In the genomic region with DNA sequence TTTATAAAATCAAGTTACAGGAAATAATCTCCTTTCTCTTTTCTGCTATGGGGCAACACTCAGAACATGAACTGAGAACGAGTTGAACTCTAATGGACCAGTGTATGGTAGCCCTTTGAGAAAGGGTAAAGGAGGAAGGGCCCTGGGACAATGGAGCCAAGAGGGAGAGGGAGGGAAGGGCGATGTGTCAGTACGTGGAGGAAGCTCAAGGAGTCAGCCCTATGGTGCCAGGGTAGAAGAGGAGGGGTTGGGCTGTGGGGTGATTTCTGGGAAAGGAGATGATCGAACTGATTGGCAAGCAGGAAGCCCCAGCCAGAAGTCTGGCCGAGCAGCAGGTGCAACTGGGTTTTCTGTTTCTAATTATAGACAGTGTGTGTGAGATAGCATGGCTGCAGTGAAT, we compare ENCODE assay signal across 8 cellular contexts. TPM values are rescaled to one million over a fixed set of nuclear protein-coding genes. Genes with fewer than 3 reads are reported as not detected.
DNase-seq lines count a peak whose midpoint lies in the region; ATAC-seq and TF ChIP-seq lines count a peak whose summit lies in the region.

No MANE protein-coding gene starts in this region.

- H3K4me1 ChIP-seq in DND-41 (ENCODE audit: insufficient read depth, low read length) (peaks cover 63% of the 10 kb centered on the region), KMS-11 (ENCODE audit: low read depth, poor library complexity, severe bottlenecking) (peaks cover 60% of the 10 kb centered on the region), iPS-18a (ENCODE audit: control insufficient read depth, low read depth, low read length) (peaks cover 23% of the 10 kb centered on the region), aorta (ENCODE audit: control insufficient read depth in 1 of 2, insufficient read depth in 2 of 2, low read length in 2 of 2) (no peaks in the 10 kb centered on the region)

- ATAC-seq in DND-41 (ENCODE audit: insufficient read depth, low read depth) (peak; percentile 52), aorta (ENCODE audit: low FRiP score) (no peak)
- ATAC-seq in activated CD8-positive, alpha-beta T cell treated with anti-CD3 and anti-CD28 coated beads for 36 hours, result peak; percentile 3

- no peak for TF ChIP-seq CTCF in DND-41 (IDR thresholded peaks at IDR 0.05; ENCODE audit: borderline replicate concordance, extremely low read depth, low read length, poor library complexity, severe bottlenecking)
- no peak for TF ChIP-seq CTCF in KMS-11 (conservative IDR thresholded peaks at IDR 0.05; ENCODE audit: low read depth, low read length)
- no peak for TF ChIP-seq CTCF in activated CD8-positive, alpha-beta T cell treated with anti-CD3 and anti-CD28 coated beads for 36 hours (IDR thresholded peaks at IDR 0.05)

- no peaks in the 10 kb centered on the region for H3K36me3 Mint-ChIP-seq in activated CD8-positive, alpha-beta T cell treated with anti-CD3 and anti-CD28 coated beads for 36 hours (ENCODE audit: low read depth)

- H3K9me3 Mint-ChIP-seq in activated CD8-positive, alpha-beta T cell treated with anti-CD3 and anti-CD28 coated beads for 36 hours, result no peaks in the 10 kb centered on the region

- no peaks in the 10 kb centered on the region for H3K27me3 Mint-ChIP-seq in activated CD8-positive, alpha-beta T cell treated with anti-CD3 and anti-CD28 coated beads for 36 hours

- H3K4me3 ChIP-seq in DND-41 (ENCODE audit: low read depth in 1 of 2, low read length in 2 of 2), result peak overlapping the region in 1 of 2 experiments; percentile 14; a peak in 1 of 4 replicates
- no peak overlapping the region for H3K4me3 ChIP-seq in KMS-11 (IDR thresholded peaks at IDR 0.05; ENCODE audit: insufficient read depth, low read depth, low read length)
- no peak overlapping the region for H3K4me3 ChIP-seq in iPS-18a (ENCODE audit: low read length)
- no peak overlapping the region for H3K4me3 ChIP-seq in aorta (ENCODE audit: low read length in 2 of 2)

- intact Hi-C loops in activated CD8-positive, alpha-beta T cell treated with anti-CD3 and anti-CD28 coated beads for 36 hours (cut with micrococcal nuclease), result loop anchor here (2.0 to 10.0 kb wide), 3 partner anchors 25 to 407 kb away; no protein-coding TSS in a partner anchor
- intact Hi-C loops in aorta (cut with DNase I), result loop anchor here (5.0 to 10.0 kb wide), 4 partner anchors 199 to 296 kb away; a partner anchor contains a TSS

- H3K36me3 ChIP-seq in DND-41 (ENCODE audit: insufficient read depth, low read length) (no peaks in the 10 kb centered on the region), KMS-11 (ENCODE audit: insufficient read depth) (no peaks in the 10 kb centered on the region), iPS-18a (ENCODE audit: control insufficient read depth, low read depth, low read length) (no peaks in the 10 kb centered on the region), aorta (ENCODE audit: control insufficient read depth in 1 of 2, insufficient read depth in 2 of 2, low read length in 1 of 2) (no peaks in the 10 kb centered on the region)

- H4K20me1 ChIP-seq in DND-41 (ENCODE audit: insufficient read depth, low read length) (no peaks in the 10 kb centered on the region), KMS-11 (ENCODE audit: insufficient read depth) (no peaks in the 10 kb centered on the region)

- peaks cover 53% of the 10 kb centered on the region for H3K4me1 Mint-ChIP-seq in activated CD8-positive, alpha-beta T cell treated with anti-CD3 and anti-CD28 coated beads for 36 hours (ENCODE audit: low read depth)

- CTCF ChIA-PET in activated CD8-positive, alpha-beta T cell treated with anti-CD3 and anti-CD28 coated beads for 36 hours (lab: Charles Lee), result interaction anchor here (1.0 to 12.2 kb wide), 10 partner anchors 22 to 293 kb away, joined by 3 to 166 read pairs (median 6); a partner anchor contains a TSS

- H2AFZ ChIP-seq in DND-41 (ENCODE audit: low read depth, low read length) (peak overlapping the region; percentile 27), KMS-11 (ENCODE audit: low read depth) (peak overlapping the region; percentile 50)

- H3K27ac ChIP-seq in DND-41 (ENCODE audit: low read length), result peak overlapping the region; percentile 83
- H3K27ac ChIP-seq in KMS-11, result peak overlapping the region; percentile 67
- no peak overlapping the region for H3K27ac ChIP-seq in iPS-18a (ENCODE audit: low read length)
- no peak overlapping the region for H3K27ac ChIP-seq in aorta (ENCODE audit: low read depth in 1 of 2, low read length in 2 of 2)

- peak overlapping the region; percentile 34 for H3K9ac ChIP-seq in DND-41 (ENCODE audit: low read depth, low read length)
- H3K9ac ChIP-seq in KMS-11, result peak overlapping the region; percentile 9; the same call in 1 of the 2 replicates
- H3K9ac ChIP-seq in iPS-18a (ENCODE audit: low read length), result peak overlapping the region; percentile 12

- no peaks in the 10 kb centered on the region for H3K9me3 ChIP-seq in DND-41 (ENCODE audit: insufficient read depth, low read length, severe bottlenecking)
- no peaks in the 10 kb centered on the region for H3K9me3 ChIP-seq in iPS-18a (ENCODE audit: control insufficient read depth, low read depth, low read length)
- no peaks in the 10 kb centered on the region for H3K9me3 ChIP-seq in aorta (ENCODE audit: control insufficient read depth, low read length)

- whole genome bisulfite sequencing in aorta, 2 donors, result 61 to 62% methylated on average over 5 of the region's 5 CpGs

- H3K79me2 ChIP-seq in DND-41 (ENCODE audit: insufficient read depth, low read length), result no peaks in the 10 kb centered on the region
- peaks cover 1% of the 10 kb centered on the region; the same call in 1 of the 2 replicates for H3K79me2 ChIP-seq in KMS-11 (ENCODE audit: insufficient read depth, low read depth)

- DNase-seq in DND-41 (peak; percentile 88), GM19240 (ENCODE audit: insufficient read length, low spot score) (no peak), aorta (no peak), A172 (ENCODE audit: low spot score) (no peak), cerebellar cortex (ENCODE audit: low spot score) (no peak)
- DNase-seq in activated CD8-positive, alpha-beta T cell treated with anti-CD3 and anti-CD28 coated beads for 36 hours, result peak; percentile 64

- H3K27ac Mint-ChIP-seq in activated CD8-positive, alpha-beta T cell treated with anti-CD3 and anti-CD28 coated beads for 36 hours, result peak overlapping the region; percentile 97

- POLR2A ChIA-PET in activated CD8-positive, alpha-beta T cell treated with anti-CD3 and anti-CD28 coated beads for 36 hours (lab: Charles Lee), result interaction anchor here (0.8 to 4.4 kb wide), 6 partner anchors 51 to 425 kb away, joined by 3 to 31 read pairs (median 4); a partner anchor contains a TSS

- peak overlapping the region; percentile 66 for H3K4me3 Mint-ChIP-seq in activated CD8-positive, alpha-beta T cell treated with anti-CD3 and anti-CD28 coated beads for 36 hours

- H3K27me3 ChIP-seq in DND-41 (ENCODE audit: insufficient read depth, low read length, poor library complexity) (no peaks in the 10 kb centered on the region), KMS-11 (ENCODE audit: insufficient read depth, low read depth) (no peaks in the 10 kb centered on the region), iPS-18a (ENCODE audit: control insufficient read depth, insufficient read depth, low read length) (peaks cover 15% of the 10 kb centered on the region), aorta (ENCODE audit: control insufficient read depth in 1 of 2, insufficient read depth in 2 of 2, low read length in 1 of 2) (no peaks in the 10 kb centered on the region)

- H3K4me2 ChIP-seq in DND-41 (ENCODE audit: insufficient read depth, low read length) (peak overlapping the region; percentile 64), KMS-11 (peak overlapping the region; percentile 68)

RNA-seq across cellular contexts. Expression of a gene that starts 4.3 kb away (rescaled TPM):
- total RNA-seq in activated CD8-positive, alpha-beta T cell treated with anti-CD3 and anti-CD28 coated beads for 36 hours, result 10 to 100 TPM; 11.3 to 13.1 TPM
- 10 to 100 TPM; 46.0 to 53.1 TPM for total RNA-seq in aorta
- polyA plus RNA-seq in aorta, result 10 to 100 TPM; 18.5 to 30.4 TPM
- 31.8 and 32.8 TPM in 2 replicates for total RNA-seq in A172 (2014; rRNA removed; shearing (Covaris generic))

RNA-seq across cellular contexts. Expression of a gene that starts 50.6 kb away (rescaled TPM):
- total RNA-seq in activated CD8-positive, alpha-beta T cell treated with anti-CD3 and anti-CD28 coated beads for 36 hours, result 100 to 1,000 TPM; 157 to 168 TPM
- 100 to 1,000 TPM; 251 to 297 TPM for total RNA-seq in aorta
- polyA plus RNA-seq in aorta, result 100 to 1,000 TPM in 1 of 2 donors, 10 to 100 TPM in 1; 97.0 to 104 TPM
- 253 and 301 TPM in 2 replicates for total RNA-seq in A172 (2014; rRNA removed; shearing (Covaris generic))

Comparison
In these comparisons a context has a peak if more than half of its experiments do, and no peak if none do; other contexts are left out.
1. DNase-seq: peak in DND-41 (single experiment) and activated CD8-positive, alpha-beta T cell treated with anti-CD3 and anti-CD28 coated beads for 36 hours (single experiment); none in GM19240 (single experiment), aorta (0 of 2), A172 (single experiment) and cerebellar cortex (single experiment).
2. H3K27ac ChIP-seq: peak in DND-41 (single experiment) and KMS-11 (single experiment); none in iPS-18a (single experiment) and aorta (0 of 2).
3. Peak in every context shown above with its lines, with median percentiles within 50 percentile points of each other: H3K9ac ChIP-seq.